1 cellular context compared by ENCODE assay signal in the genomic region with DNA sequence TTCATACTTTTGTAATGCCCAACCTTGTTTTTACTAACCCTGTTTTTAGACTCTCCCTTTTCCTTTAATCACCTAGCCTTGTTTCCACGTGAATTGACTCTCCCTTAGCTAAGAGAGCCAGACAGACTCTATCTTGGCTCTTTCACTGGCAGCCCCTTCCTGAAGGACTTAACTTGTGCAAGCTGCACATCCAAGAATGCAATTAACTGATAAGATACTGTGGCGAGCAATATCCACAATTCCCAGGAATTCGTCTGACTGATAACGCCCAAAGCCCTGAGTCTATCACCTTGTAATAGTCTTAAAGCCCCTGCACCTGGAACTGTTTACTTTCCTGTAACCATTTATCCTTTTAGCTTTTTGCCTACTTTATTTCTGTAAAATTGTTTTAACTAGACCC. TPM values are rescaled to one million over a fixed set of nuclear protein-coding genes. Genes with fewer than 3 reads are reported as not detected.
"Had no signal": no experiment of that assay in that cellular context is flagged by ENCODE, and none has a peak within 500 bp of the region (broad histone marks: within the 10 kb centered on the region; RNA-seq: fewer than 3 reads in every experiment).

No MANE protein-coding gene starts in this region.

RNA-seq across cellular contexts. Expression of a gene that starts 48.8 kb away (rescaled TPM):
- total RNA-seq: kidney epithelial cell had no signal
